1 cellular context compared by ENCODE assay signal in the genomic region with DNA sequence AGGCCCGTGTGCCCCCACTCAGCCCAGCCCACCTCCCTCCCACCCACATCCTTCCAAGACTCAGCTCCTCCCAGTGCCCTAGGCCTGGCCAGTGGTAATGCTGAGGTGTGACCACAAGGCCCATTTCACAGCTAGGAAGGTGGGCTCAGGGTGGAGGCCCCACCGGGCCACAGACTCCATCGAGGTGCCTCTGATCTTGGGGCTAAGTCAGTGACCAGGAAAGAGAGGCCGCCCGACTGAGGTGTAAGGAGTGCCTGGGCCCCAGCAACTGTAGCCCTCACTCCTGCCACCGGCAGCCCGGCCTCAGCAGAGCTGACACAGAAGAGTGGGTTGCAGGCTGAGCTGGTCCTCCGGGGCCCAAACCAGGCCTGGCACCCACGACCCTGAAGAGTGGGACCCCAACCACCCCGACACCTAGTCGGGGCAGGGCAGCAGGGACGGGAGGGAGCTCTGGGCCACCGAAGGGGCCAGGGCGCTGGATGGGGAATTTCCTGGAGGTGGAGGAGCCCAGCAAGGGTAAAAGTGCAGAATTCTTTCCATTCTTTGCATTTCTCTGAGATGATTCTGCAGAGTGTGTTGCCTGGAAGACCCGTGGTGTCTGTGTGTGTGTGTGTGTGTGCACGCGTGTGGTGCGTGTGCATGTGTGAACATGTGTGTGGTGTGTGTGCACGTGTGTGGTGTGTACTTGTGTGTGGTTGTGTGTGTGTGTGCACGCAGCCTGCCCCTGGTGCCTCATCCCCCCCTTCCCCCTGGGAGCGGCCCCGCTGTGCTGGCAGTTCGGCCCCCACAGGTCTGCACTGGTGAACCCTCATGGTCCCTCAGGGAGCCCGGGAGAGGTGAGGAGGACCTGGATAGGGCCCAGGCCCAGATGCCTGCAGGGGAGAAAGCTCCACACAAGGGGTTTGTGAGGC.
A peak's percentile ranks its signal among the peaks of the same experiment; 100 is the strongest.
TF ChIP-seq lines count a peak whose summit lies in the region.

No MANE protein-coding gene starts in this region.

TF ChIP-seq in HepG2, 621 proteins besides CTCF, POLR2A, EP300 and RAD21 (continued from another document and continues in another):
- TF ChIP-seq ZNF275 (CRISPR knock-in tag; IDR thresholded peaks at IDR 0.05; ENCODE audit: borderline replicate concordance), result 0 out of 2 replicates have a peak, but pooled peaks have one; percentile 46
- peak; percentile 24; the same call in 1 of the 2 replicates for TF ChIP-seq GABPB1 (CRISPR knock-in tag; IDR thresholded peaks at IDR 0.05)
- TF ChIP-seq ZZZ3 (CRISPR knock-in tag; IDR thresholded peaks at IDR 0.05; ENCODE audit: borderline replicate concordance), result no peak
- 0 out of 2 replicates have a peak, but pooled peaks have one; percentile 22 for TF ChIP-seq ARNT2 (CRISPR knock-in tag; IDR thresholded peaks at IDR 0.05; ENCODE audit: low read depth)
- TF ChIP-seq STAT6 (CRISPR knock-in tag; IDR thresholded peaks at IDR 0.05; ENCODE audit: borderline replicate concordance), result no peak
- TF ChIP-seq TAF15 (IDR thresholded peaks at IDR 0.05; ENCODE audit: low read depth, low read length, poor library complexity, severe bottlenecking), result no peak
- TF ChIP-seq REXO4 (CRISPR knock-in tag; IDR thresholded peaks at IDR 0.05; ENCODE audit: borderline replicate concordance), result no peak
- TF ChIP-seq HMG20A (CRISPR knock-in tag; IDR thresholded peaks at IDR 0.05; ENCODE audit: borderline replicate concordance), result peak; percentile 64; the same call in 1 of the 2 replicates
- TF ChIP-seq ZKSCAN1 (IDR thresholded peaks at IDR 0.05; ENCODE audit: low read length), result peak; percentile 25; the same call in 1 of the 2 replicates
- TF ChIP-seq MAF1 (CRISPR knock-in tag; IDR thresholded peaks at IDR 0.05; ENCODE audit: borderline replicate concordance), result no peak
- 0 out of 2 replicates have a peak, but pooled peaks have one; percentile 29 for TF ChIP-seq ZNF124 (CRISPR knock-in tag; IDR thresholded peaks at IDR 0.05)
- no peak for TF ChIP-seq ZNF234 (CRISPR knock-in tag; conservative IDR thresholded peaks at IDR 0.05)
- TF ChIP-seq ZNF629 (CRISPR knock-in tag; conservative IDR thresholded peaks at IDR 0.05), result peak; percentile 92
- no peak for TF ChIP-seq RAD51 (IDR thresholded peaks at IDR 0.05; ENCODE audit: borderline replicate concordance)
- TF ChIP-seq, protein P1, sequence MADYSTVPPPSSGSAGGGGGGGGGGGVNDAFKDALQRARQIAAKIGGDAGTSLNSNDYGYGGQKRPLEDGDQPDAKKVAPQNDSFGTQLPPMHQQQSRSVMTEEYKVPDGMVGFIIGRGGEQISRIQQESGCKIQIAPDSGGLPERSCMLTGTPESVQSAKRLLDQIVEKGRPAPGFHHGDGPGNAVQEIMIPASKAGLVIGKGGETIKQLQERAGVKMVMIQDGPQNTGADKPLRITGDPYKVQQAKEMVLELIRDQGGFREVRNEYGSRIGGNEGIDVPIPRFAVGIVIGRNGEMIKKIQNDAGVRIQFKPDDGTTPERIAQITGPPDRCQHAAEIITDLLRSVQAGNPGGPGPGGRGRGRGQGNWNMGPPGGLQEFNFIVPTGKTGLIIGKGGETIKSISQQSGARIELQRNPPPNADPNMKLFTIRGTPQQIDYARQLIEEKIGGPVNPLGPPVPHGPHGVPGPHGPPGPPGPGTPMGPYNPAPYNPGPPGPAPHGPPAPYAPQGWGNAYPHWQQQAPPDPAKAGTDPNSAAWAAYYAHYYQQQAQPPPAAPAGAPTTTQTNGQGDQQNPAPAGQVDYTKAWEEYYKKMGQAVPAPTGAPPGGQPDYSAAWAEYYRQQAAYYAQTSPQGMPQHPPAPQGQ (CRISPR knock-in tag; IDR thresholded peaks at IDR 0.05; ENCODE audit: borderline replicate concordance), result no peak
- TF ChIP-seq MBNL3 (CRISPR knock-in tag; conservative IDR thresholded peaks at IDR 0.05), result no peak
- peak; percentile 81 for TF ChIP-seq ARID5B (CRISPR knock-in tag; IDR thresholded peaks at IDR 0.05)
- TF ChIP-seq, protein P2, sequence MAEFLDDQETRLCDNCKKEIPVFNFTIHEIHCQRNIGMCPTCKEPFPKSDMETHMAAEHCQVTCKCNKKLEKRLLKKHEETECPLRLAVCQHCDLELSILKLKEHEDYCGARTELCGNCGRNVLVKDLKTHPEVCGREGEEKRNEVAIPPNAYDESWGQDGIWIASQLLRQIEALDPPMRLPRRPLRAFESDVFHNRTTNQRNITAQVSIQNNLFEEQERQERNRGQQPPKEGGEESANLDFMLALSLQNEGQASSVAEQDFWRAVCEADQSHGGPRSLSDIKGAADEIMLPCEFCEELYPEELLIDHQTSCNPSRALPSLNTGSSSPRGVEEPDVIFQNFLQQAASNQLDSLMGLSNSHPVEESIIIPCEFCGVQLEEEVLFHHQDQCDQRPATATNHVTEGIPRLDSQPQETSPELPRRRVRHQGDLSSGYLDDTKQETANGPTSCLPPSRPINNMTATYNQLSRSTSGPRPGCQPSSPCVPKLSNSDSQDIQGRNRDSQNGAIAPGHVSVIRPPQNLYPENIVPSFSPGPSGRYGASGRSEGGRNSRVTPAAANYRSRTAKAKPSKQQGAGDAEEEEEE (CRISPR knock-in tag; IDR thresholded peaks at IDR 0.05; ENCODE audit: borderline replicate concordance), result no peak
- TF ChIP-seq MNT (IDR thresholded peaks at IDR 0.05), result peak; percentile 95
- TF ChIP-seq, protein P3, sequence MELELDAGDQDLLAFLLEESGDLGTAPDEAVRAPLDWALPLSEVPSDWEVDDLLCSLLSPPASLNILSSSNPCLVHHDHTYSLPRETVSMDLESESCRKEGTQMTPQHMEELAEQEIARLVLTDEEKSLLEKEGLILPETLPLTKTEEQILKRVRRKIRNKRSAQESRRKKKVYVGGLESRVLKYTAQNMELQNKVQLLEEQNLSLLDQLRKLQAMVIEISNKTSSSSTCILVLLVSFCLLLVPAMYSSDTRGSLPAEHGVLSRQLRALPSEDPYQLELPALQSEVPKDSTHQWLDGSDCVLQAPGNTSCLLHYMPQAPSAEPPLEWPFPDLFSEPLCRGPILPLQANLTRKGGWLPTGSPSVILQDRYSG (CRISPR knock-in tag; IDR thresholded peaks at IDR 0.05), result 0 out of 2 replicates have a peak, but pooled peaks have one; percentile 40
- TF ChIP-seq ZNF891 (CRISPR knock-in tag; IDR thresholded peaks at IDR 0.05), result peak; percentile 77; the same call in 1 of the 2 replicates
- TF ChIP-seq TSC22D2 (CRISPR knock-in tag; IDR thresholded peaks at IDR 0.05; ENCODE audit: borderline replicate concordance), result no peak
- TF ChIP-seq, protein P4, sequence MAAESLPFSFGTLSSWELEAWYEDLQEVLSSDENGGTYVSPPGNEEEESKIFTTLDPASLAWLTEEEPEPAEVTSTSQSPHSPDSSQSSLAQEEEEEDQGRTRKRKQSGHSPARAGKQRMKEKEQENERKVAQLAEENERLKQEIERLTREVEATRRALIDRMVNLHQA (CRISPR knock-in tag; IDR thresholded peaks at IDR 0.05), result no peak
- 0 out of 2 replicates have a peak, but pooled peaks have one; percentile 12 for TF ChIP-seq RFXAP (CRISPR knock-in tag; IDR thresholded peaks at IDR 0.05; ENCODE audit: borderline replicate concordance)
- TF ChIP-seq ZNF605 (CRISPR knock-in tag; IDR thresholded peaks at IDR 0.05), result 0 out of 2 replicates have a peak, but pooled peaks have one; percentile 52
- no peak for TF ChIP-seq WIZ (CRISPR knock-in tag; IDR thresholded peaks at IDR 0.05)
- TF ChIP-seq IRF2 (CRISPR knock-in tag; IDR thresholded peaks at IDR 0.05), result peak; percentile 73
- TF ChIP-seq ZFYVE20 (CRISPR knock-in tag; IDR thresholded peaks at IDR 0.05; ENCODE audit: borderline replicate concordance, low read depth), result 0 out of 2 replicates have a peak, but pooled peaks have one; percentile 35
- no peak for TF ChIP-seq RFXANK (CRISPR knock-in tag; IDR thresholded peaks at IDR 0.05)
- TF ChIP-seq ARID4A (CRISPR knock-in tag; IDR thresholded peaks at IDR 0.05; ENCODE audit: borderline replicate concordance), result peak; percentile 56; the same call in 1 of the 2 replicates
